ENCODE assay signal across 19 cellular contexts in genomic region chr4:110982486-110982885, GRCh38.
A peak's percentile ranks its signal among the peaks of the same experiment; 100 is the strongest.
DNase-seq lines count a peak whose midpoint lies in the region; ATAC-seq and TF ChIP-seq lines count a peak whose summit lies in the region.
"Had no signal": no experiment of that assay in that cellular context is flagged by ENCODE, and none has a peak within 500 bp of the region (broad histone marks: within the 10 kb centered on the region; RNA-seq: fewer than 3 reads in every experiment).

No MANE protein-coding gene starts in this region.

- no peak overlapping the region for H3K4me3 ChIP-seq in adipocyte (ENCODE audit: low read length)
- no peak overlapping the region for H3K4me3 ChIP-seq in kidney epithelial cell (ENCODE audit: low read depth, low read length)
- H3K4me3 ChIP-seq: BLaER1 had no signal

- DNase-seq in GM03348 (ENCODE audit: low spot score) (peak; percentile 29), adipocyte (ENCODE audit: low read depth) (peak; percentile 24), kidney epithelial cell (ENCODE audit: low read depth) (peak; percentile 25), stromal cell of bone marrow (ENCODE audit: low read depth) (peak; percentile 18), RKO (ENCODE audit: low spot score) (no peak), HuH-7 (ENCODE audit: low spot score) (no peak)
- DNase-seq: CD8-positive, alpha-beta T cell; GOT3; KBM-7; NCI-H1048; NCI-H1436 treated with DMSO at 0.1 percent for 48 hours; NCI-H2029 treated with DMSO at 0.1 percent for 48 hours; NCI-H510A treated with DMSO at 0.1 percent for 48 hours; NCI-H82; SHP77; SK-N-SH had no signal

- no peak overlapping the region for H3K9ac ChIP-seq in adipocyte (ENCODE audit: low read length)
- H3K9ac ChIP-seq: BLaER1, SK-N-SH had no signal

- no peaks in the 10 kb centered on the region for H3K27me3 ChIP-seq in adipocyte (replicated peaks; ENCODE audit: control insufficient read depth, insufficient read depth, low read length)
- H3K27me3 ChIP-seq in kidney epithelial cell (ENCODE audit: control insufficient read depth, insufficient read depth, low read length), result no peaks in the 10 kb centered on the region
- H3K27me3 ChIP-seq: BLaER1 had no signal

- TF ChIP-seq CTCF in kidney epithelial cell (IDR thresholded peaks at IDR 0.05; ENCODE audit: insufficient read depth, low read length, poor library complexity, severe bottlenecking), result no peak

- peaks cover 12% of the 10 kb centered on the region for H3K4me1 ChIP-seq in adipocyte (ENCODE audit: control insufficient read depth, insufficient read depth, low read length)
- H3K4me1 ChIP-seq: BLaER1 had no signal

- H3K36me3 ChIP-seq in adipocyte (ENCODE audit: control insufficient read depth, insufficient read depth, low read length, severe bottlenecking) (no peaks in the 10 kb centered on the region), kidney epithelial cell (ENCODE audit: control insufficient read depth, insufficient read depth, low read length) (no peaks in the 10 kb centered on the region)
- H3K36me3 ChIP-seq: BLaER1 had no signal

- H3K9me3 ChIP-seq in adipocyte (ENCODE audit: control insufficient read depth, low read length), result no peaks in the 10 kb centered on the region
- H3K9me3 ChIP-seq: BLaER1, SK-N-SH had no signal

- no peak for ATAC-seq in GM19395 (IDR thresholded peaks at IDR 0.05; ENCODE audit: unreplicated experiment)
- ATAC-seq: CD8-positive, alpha-beta T cell; Panc1 had no signal

Comparison
In these comparisons a context has a peak if more than half of its experiments do, and no peak if none do; other contexts are left out.
1. DNase-seq: peak in GM03348 (single experiment), adipocyte (single experiment), kidney epithelial cell (single experiment) and stromal cell of bone marrow (single experiment); none in RKO (single experiment) and HuH-7 (single experiment).